Comparison of ENCODE assay signal across 9 cellular contexts in the genomic region with DNA sequence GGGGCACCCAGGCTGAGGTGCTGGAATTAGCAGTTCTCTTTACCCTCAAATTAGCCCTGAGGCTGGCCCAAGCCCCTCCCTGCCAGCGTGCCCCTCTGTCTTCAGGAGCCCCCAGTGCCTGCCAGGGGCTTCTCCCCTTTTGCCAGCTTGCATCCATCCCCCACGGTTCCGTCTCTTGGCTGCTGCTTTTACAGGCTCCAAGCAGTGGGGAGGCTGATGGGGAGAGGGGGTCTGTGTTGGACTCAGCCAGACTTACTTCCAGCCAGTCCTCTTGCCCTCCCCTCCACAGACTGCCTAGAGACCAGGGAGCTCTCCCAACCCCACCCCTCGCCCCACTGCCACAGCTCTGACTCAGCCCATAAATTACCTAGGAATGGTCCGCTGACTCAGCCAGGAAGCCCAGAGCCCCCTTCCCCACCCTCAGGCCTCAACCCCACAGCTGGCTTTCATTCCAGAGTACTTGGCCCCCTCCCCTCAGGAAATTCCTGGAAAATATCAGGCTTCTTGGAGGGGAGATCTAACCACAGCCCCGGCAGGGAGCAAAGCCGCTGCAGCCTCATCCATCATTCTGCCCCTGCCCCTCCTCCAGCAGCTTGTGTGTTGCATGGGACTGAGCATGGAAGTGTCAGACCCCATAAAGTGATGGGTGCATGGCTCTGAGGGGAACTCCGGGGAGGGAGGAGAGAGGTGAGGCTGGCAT.
DNase-seq lines count a peak whose midpoint lies in the region; FAIRE-seq lines count a peak whose summit lies in the region.
"Had no signal": no experiment of that assay in that cellular context is flagged by ENCODE, and none has a peak within 500 bp of the region (broad histone marks: within the 10 kb centered on the region; RNA-seq: fewer than 3 reads in every experiment).

No MANE protein-coding gene starts in this region.

- no peaks in the 10 kb centered on the region for H3K27me3 Mint-ChIP-seq in activated T-cell treated with anti-CD3 and anti-CD28 coated beads, Interleukin-2, amount 50 U/mL, for 24 hours

- peaks cover 15% of the 10 kb centered on the region for H3K4me1 Mint-ChIP-seq in activated T-cell treated with anti-CD3 and anti-CD28 coated beads, Interleukin-2, amount 50 U/mL, for 24 hours (ENCODE audit: low read depth)

- H3K9me3 Mint-ChIP-seq in activated T-cell treated with anti-CD3 and anti-CD28 coated beads, Interleukin-2, amount 50 U/mL, for 24 hours, result no peaks in the 10 kb centered on the region

- H3K4me3 Mint-ChIP-seq in activated T-cell treated with anti-CD3 and anti-CD28 coated beads, Interleukin-2, amount 50 U/mL, for 24 hours, result no peak overlapping the region

- no peak for DNase-seq in activated T-cell treated with anti-CD3 and anti-CD28 coated beads, Interleukin-2, amount 50 U/mL, for 24 hours
- no peak for DNase-seq in activated T-cell treated with anti-CD3 and anti-CD28 coated beads, Interleukin-2, amount 50 U/mL, for 1 hour
- DNase-seq in UCSD-AML1 (lab: John Stamatoyannopoulos, UW; ENCODE audit: unreplicated experiment) (peak; percentile 73), iPS-NIHi11 (ENCODE audit: low spot score) (peak; percentile 84), urothelium cell line (ENCODE audit: low spot score) (peak; percentile 99), foreskin melanocyte (no peak), middle frontal gyrus (ENCODE audit: extremely low spot score, low spot score) (no peak), NCI-H2196 (lab: John Stamatoyannopoulos, UW; ENCODE audit: unreplicated experiment) (no peak)

- peak overlapping the region; percentile 23 for H3K27ac Mint-ChIP-seq in activated T-cell treated with anti-CD3 and anti-CD28 coated beads, Interleukin-2, amount 50 U/mL, for 24 hours

- H3K36me3 Mint-ChIP-seq in activated T-cell treated with anti-CD3 and anti-CD28 coated beads, Interleukin-2, amount 50 U/mL, for 24 hours (ENCODE audit: low read depth), result no peaks in the 10 kb centered on the region

- peak; percentile 81 for FAIRE-seq in urothelium cell line (lab: Jason Lieb, UNC)
- FAIRE-seq: A204.1 had no signal

Comparison
In these comparisons a context has a peak if more than half of its experiments do, and no peak if none do; other contexts are left out.
1. DNase-seq: peak in UCSD-AML1 (single experiment), iPS-NIHi11 (single experiment) and urothelium cell line (single experiment); none in activated T-cell treated with anti-CD3 and anti-CD28 coated beads, Interleukin-2, amount 50 U/mL, for 24 hours (single experiment), activated T-cell treated with anti-CD3 and anti-CD28 coated beads, Interleukin-2, amount 50 U/mL, for 1 hour (single experiment), foreskin melanocyte (single experiment), middle frontal gyrus (single experiment) and NCI-H2196 (single experiment).